24 cellular contexts compared by ENCODE assay signal in the genomic region with DNA sequence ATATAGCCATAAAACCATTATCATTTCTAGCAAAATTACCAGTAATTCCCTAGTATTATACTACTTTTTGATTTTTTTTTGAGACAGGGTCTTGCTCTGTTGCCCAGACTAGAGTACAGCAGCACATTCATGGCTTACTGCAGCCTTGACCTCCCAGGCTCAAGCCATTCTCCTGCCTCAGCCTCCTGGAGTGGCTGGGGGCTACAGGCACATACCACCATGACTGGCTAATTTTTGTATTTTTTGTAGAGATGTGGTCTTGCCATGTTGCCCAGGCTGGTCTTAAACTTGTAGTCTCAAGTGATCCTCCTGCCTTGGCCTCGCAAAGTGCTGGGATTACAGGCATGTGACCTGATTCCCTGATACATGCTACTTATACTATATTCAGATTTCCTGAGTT.
"Had no signal": no experiment of that assay in that cellular context is flagged by ENCODE, and none has a peak within 500 bp of the region (broad histone marks: within the 10 kb centered on the region; RNA-seq: fewer than 3 reads in every experiment).

No MANE protein-coding gene starts in this region.

- H3K36me3 Mint-ChIP-seq: natural killer cell treated with Interleukin-12 subunit alpha and Interleukin-12 subunit beta and Interleukin-15 and Interleukin-18, amount 100 ng/mL, for 72 hours had no signal

- H3K36me3 ChIP-seq: prostate gland, upper lobe of right lung had no signal

- H3K4me1 Mint-ChIP-seq: neural progenitor cell had no signal

- H3K4me1 ChIP-seq: esophagus muscularis mucosa, gastrocnemius medialis, heart right ventricle, neural progenitor cell, prostate gland, testis, vagina had no signal

- ATAC-seq: effector memory CD8-positive, alpha-beta T cell; gastrocnemius medialis; heart right ventricle; mucosa of descending colon; natural killer cell treated with Interleukin-12 subunit alpha and Interleukin-12 subunit beta and Interleukin-15 and Interleukin-18, amount 100 ng/mL, for 72 hours; pancreas; sciatic nerve; stimulated activated naive B cell treated with anti-CD40 and anti-IgM and Interleukin-4, amounts not matched to agents 10 μg/mL and 1 μg/mL and 100 μg/mL, for 72 hours; stimulated activated naive CD8-positive, alpha-beta T cell treated with anti-CD3 and anti-CD28 coated beads, Interleukin-15, amount 100 ng/mL, for 72 hours; upper lobe of right lung had no signal

- H3K27me3 Mint-ChIP-seq: effector memory CD8-positive, alpha-beta T cell; natural killer cell treated with Interleukin-12 subunit alpha and Interleukin-12 subunit beta and Interleukin-15 and Interleukin-18, amount 100 ng/mL, for 72 hours; stimulated activated naive B cell treated with anti-CD40 and anti-IgM and Interleukin-4, amounts not matched to agents 10 μg/mL and 1 μg/mL and 100 μg/mL, for 72 hours; stimulated activated naive CD8-positive, alpha-beta T cell treated with anti-CD3 and anti-CD28 coated beads, Interleukin-15, amount 100 ng/mL, for 72 hours had no signal

- H3K9me3 Mint-ChIP-seq: effector memory CD8-positive, alpha-beta T cell; natural killer cell treated with Interleukin-12 subunit alpha and Interleukin-12 subunit beta and Interleukin-15 and Interleukin-18, amount 100 ng/mL, for 72 hours; neural progenitor cell; stimulated activated naive B cell treated with anti-CD40 and anti-IgM and Interleukin-4, amounts not matched to agents 10 μg/mL and 1 μg/mL and 100 μg/mL, for 72 hours; stimulated activated naive CD8-positive, alpha-beta T cell treated with anti-CD3 and anti-CD28 coated beads, Interleukin-15, amount 100 ng/mL, for 72 hours had no signal

- H3K9me3 ChIP-seq: esophagus muscularis mucosa, gastrocnemius medialis, heart right ventricle, mucosa of descending colon, pancreas, prostate gland, spleen, testis, tibial nerve, upper lobe of right lung, vagina had no signal

- DNase-seq: effector memory CD8-positive, alpha-beta T cell; gastrocnemius medialis; heart right ventricle; hypothalamus; kidney glomerular epithelial cell; mammary epithelial cell; mucosa of descending colon; nucleus accumbens; spleen; stimulated activated CD4-positive, alpha-beta T cell treated with anti-CD3 and anti-CD28 coated beads, Interleukin-2, amount 100 ng/mL, for 24 hours; stimulated activated CD4-positive, alpha-beta T cell treated with anti-CD3 and anti-CD28 coated beads, Interleukin-4, amount 100 ng/mL, for 4 hours; stimulated activated naive B cell treated with anti-CD40 and anti-IgM and Interleukin-4, amounts not matched to agents 10 μg/mL and 1 μg/mL and 100 μg/mL, for 72 hours; stimulated activated naive CD8-positive, alpha-beta T cell treated with anti-CD3 and anti-CD28 coated beads, Interleukin-15, amount 100 ng/mL, for 72 hours; testis; upper lobe of right lung had no signal

- H3K27ac ChIP-seq: epithelial cell of prostate, esophagus muscularis mucosa, gastrocnemius medialis, heart right ventricle, neural progenitor cell, pancreas, prostate gland, spleen, testis, tibial nerve, upper lobe of right lung, vagina had no signal

- H3K27ac Mint-ChIP-seq: effector memory CD8-positive, alpha-beta T cell; stimulated activated naive B cell treated with anti-CD40 and anti-IgM and Interleukin-4, amounts not matched to agents 10 μg/mL and 1 μg/mL and 100 μg/mL, for 72 hours; stimulated activated naive CD8-positive, alpha-beta T cell treated with anti-CD3 and anti-CD28 coated beads, Interleukin-15, amount 100 ng/mL, for 72 hours had no signal

- H3K4me3 ChIP-seq: esophagus muscularis mucosa, gastrocnemius medialis, heart right ventricle, mucosa of descending colon, neural progenitor cell, pancreas, prostate gland, spleen, testis, tibial nerve, upper lobe of right lung, vagina had no signal

- H3K4me3 Mint-ChIP-seq: effector memory CD8-positive, alpha-beta T cell; natural killer cell treated with Interleukin-12 subunit alpha and Interleukin-12 subunit beta and Interleukin-15 and Interleukin-18, amount 100 ng/mL, for 72 hours; neural progenitor cell; stimulated activated naive B cell treated with anti-CD40 and anti-IgM and Interleukin-4, amounts not matched to agents 10 μg/mL and 1 μg/mL and 100 μg/mL, for 72 hours; stimulated activated naive CD8-positive, alpha-beta T cell treated with anti-CD3 and anti-CD28 coated beads, Interleukin-15, amount 100 ng/mL, for 72 hours had no signal

- H3K27me3 ChIP-seq: esophagus muscularis mucosa, gastrocnemius medialis, heart right ventricle, neural progenitor cell, pancreas, spleen, testis, tibial nerve, upper lobe of right lung, vagina had no signal
